In genomic region chr12:13103391-13104033, GRCh38 we compare ENCODE assay signal across 9 cellular contexts. TPM values are rescaled to one million over a fixed set of nuclear protein-coding genes. Genes with fewer than 3 reads are reported as not detected.
DNase-seq lines count a peak whose midpoint lies in the region; ATAC-seq lines count a peak whose summit lies in the region.
"Had no signal": no experiment of that assay in that cellular context is flagged by ENCODE, and none has a peak within 500 bp of the region (broad histone marks: within the 10 kb centered on the region; RNA-seq: fewer than 3 reads in every experiment).

TSS of gene GSG1 (minus strand) at chr12:13103667. CDS start at chr12:13103512, 155 bp downstream.

- H3K9me3 ChIP-seq in SK-N-MC (ENCODE audit: low read depth, low read length) = peaks cover 3% of the 10 kb centered on the region; the same call in 1 of the 2 replicates

- in situ Hi-C loops in G401 (cut with HindIII; ENCODE audit: low sequenced_read_pairs) = no loop called here

- no peak for ATAC-seq in GM18867 (IDR thresholded peaks at IDR 0.05; ENCODE audit: unreplicated experiment)
- no peak for ATAC-seq in HG03565 (IDR thresholded peaks at IDR 0.05; ENCODE audit: unreplicated experiment)

- DNase-seq in G401 (ENCODE audit: low spot score) = no peak
- DNase-seq in SK-N-MC (ENCODE audit: low read depth, low spot score) = no peak
- peak; percentile 35 for DNase-seq in fibroblast of gingiva (ENCODE audit: low read depth)
- DNase-seq in stimulated activated CD4-positive, alpha-beta T cell treated with anti-CD3 and anti-CD28 coated beads, Interleukin-4, amount 100 ng/mL, for 48 hours (ENCODE audit: low read depth in 2 of 2) = peak; percentile 20
- no peak for DNase-seq in NCI-H345 treated with DMSO at 0.1 percent for 48 hours (lab: John Stamatoyannopoulos, UW; ENCODE audit: unreplicated experiment)
- DNase-seq in hepatic stellate cell (ENCODE audit: low spot score) = no peak

- no peaks in the 10 kb centered on the region for H3K36me3 ChIP-seq in SK-N-MC (ENCODE audit: insufficient read depth, low read length)

- H3K4me3 ChIP-seq in SK-N-MC = no peak within 1 kb of the TSS

- H3K27ac ChIP-seq in SK-N-MC = peak within 1 kb of the TSS; percentile 86

- no peak within 1 kb of the TSS for H3K9ac ChIP-seq in SK-N-MC (ENCODE audit: insufficient read length)

RNA-seq across cellular contexts. Expression of gene GSG1, which starts in this region (rescaled TPM):
- total RNA-seq in G401 (2014; rRNA removed; shearing (Covaris generic)) = 197 and 253 TPM in 2 replicates
- total RNA-seq: dermis microvascular lymphatic vessel endothelial cell had no signal

Comparison
In these comparisons a context has a peak if more than half of its experiments do, and no peak if none do; other contexts are left out.
1. DNase-seq: peak in fibroblast of gingiva (single experiment) and stimulated activated CD4-positive, alpha-beta T cell treated with anti-CD3 and anti-CD28 coated beads, Interleukin-4, amount 100 ng/mL, for 48 hours (2 of 2); none in G401 (single experiment), SK-N-MC (single experiment), NCI-H345 treated with DMSO at 0.1 percent for 48 hours (single experiment) and hepatic stellate cell (single experiment).